25 cellular contexts compared by ENCODE assay signal in the genomic region with DNA sequence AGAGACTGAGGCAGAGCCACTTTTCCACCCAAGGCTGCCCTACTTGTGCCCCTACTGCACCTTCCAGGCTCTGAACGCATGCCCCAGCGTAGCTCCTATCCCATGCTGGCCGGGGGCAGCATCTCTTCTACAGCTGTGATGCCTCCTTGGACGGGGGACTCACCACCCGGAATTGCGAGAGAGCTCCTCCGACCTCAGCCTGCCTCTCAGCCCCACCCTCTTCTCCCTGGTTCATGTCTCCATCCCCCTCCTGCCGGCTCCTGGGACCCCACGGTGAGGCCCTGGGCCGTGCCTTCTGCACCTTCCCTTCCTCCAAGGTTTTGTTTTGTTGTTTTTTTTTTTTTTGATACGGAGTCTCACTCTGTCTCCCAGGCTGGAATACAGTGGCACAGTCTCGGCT.
"Had no signal": no experiment of that assay in that cellular context is flagged by ENCODE, and none has a peak within 500 bp of the region (broad histone marks: within the 10 kb centered on the region; RNA-seq: fewer than 3 reads in every experiment).

No MANE protein-coding gene starts in this region.

- H3K4me3 Mint-ChIP-seq: activated B cell treated with CpG ODN at 0.5 μM for 24 hours; activated CD4-positive, alpha-beta memory T cell treated with anti-CD3 and anti-CD28 coated beads for 36 hours; activated CD4-positive, alpha-beta T cell treated with anti-CD3 and anti-CD28 coated beads, Interleukin-2, amount 10 ng/mL, durations not matched to agents 7 days and 5 days; activated naive CD8-positive, alpha-beta T cell treated with anti-CD3 and anti-CD28 coated beads, Interleukin-2, amount 50 U/mL, for 24 hours; activated T-cell treated with anti-CD3 and anti-CD28 coated beads, Interleukin-2, amount 50 U/mL, for 4 hours; brain; T-helper 17 cell had no signal

- H3K27ac ChIP-seq: KMS-11 had no signal

- H3K27me3 Mint-ChIP-seq: activated CD4-positive, alpha-beta T cell treated with anti-CD3 and anti-CD28 coated beads, Interleukin-2, amount 10 ng/mL, durations not matched to agents 7 days and 5 days; brain had no signal

- H3K27ac Mint-ChIP-seq: activated B cell treated with CpG ODN at 0.5 μM for 24 hours; activated CD4-positive, alpha-beta memory T cell treated with anti-CD3 and anti-CD28 coated beads for 36 hours; activated CD4-positive, alpha-beta T cell treated with anti-CD3 and anti-CD28 coated beads, Interleukin-2, amount 10 ng/mL, durations not matched to agents 7 days and 5 days; activated naive CD4-positive, alpha-beta T cell treated with anti-CD3 and anti-CD28 coated beads, Interleukin-2, amount 50 U/mL, for 72 hours; activated naive CD8-positive, alpha-beta T cell treated with anti-CD3 and anti-CD28 coated beads, Interleukin-2, amount 50 U/mL, for 24 hours; T-helper 17 cell had no signal

- H3K9ac ChIP-seq: KMS-11 had no signal

- FAIRE-seq: astrocyte, RCC 7860, TTC549 had no signal

- DNase-seq: activated B cell treated with CpG ODN at 0.5 μM for 24 hours; activated CD4-positive, alpha-beta memory T cell treated with anti-CD3 and anti-CD28 coated beads for 36 hours; activated CD4-positive, alpha-beta T cell treated with anti-CD3 and anti-CD28 coated beads for 1 hour; activated CD4-positive, alpha-beta T cell treated with anti-CD3 and anti-CD28 coated beads, Interleukin-2, amount 10 ng/mL, durations not matched to agents 7 days and 5 days; activated CD8-positive, alpha-beta memory T cell treated with anti-CD3 and anti-CD28 coated beads for 24 hours; activated effector memory CD4-positive, alpha-beta T cell treated with anti-CD3 and anti-CD28 coated beads, Interleukin-2, amount 50 U/mL, for 16 hours; activated naive CD4-positive, alpha-beta T cell treated with Interleukin-2 at 50 U/mL for 16 hours; activated naive CD8-positive, alpha-beta T cell treated with anti-CD3 and anti-CD28 coated beads, Interleukin-2, amount 50 U/mL, for 24 hours; activated T-cell treated with anti-CD3 and anti-CD28 coated beads, Interleukin-2, amount 50 U/mL, for 4 hours; amniotic stem cell; NCI-H1092; NCI-H1417 treated with DMSO at 0.1 percent for 48 hours; NCI-H1694; NCI-H2029; NCI-H510A treated with DMSO at 0.1 percent for 48 hours; PC-3; SIG-M5; T-helper 17 cell; T1000 had no signal

- H3K9me3 Mint-ChIP-seq: activated CD4-positive, alpha-beta memory T cell treated with anti-CD3 and anti-CD28 coated beads for 36 hours; activated CD4-positive, alpha-beta T cell treated with anti-CD3 and anti-CD28 coated beads, Interleukin-2, amount 10 ng/mL, durations not matched to agents 7 days and 5 days; activated naive CD4-positive, alpha-beta T cell treated with anti-CD3 and anti-CD28 coated beads, Interleukin-2, amount 50 U/mL, for 72 hours; activated naive CD8-positive, alpha-beta T cell treated with anti-CD3 and anti-CD28 coated beads, Interleukin-2, amount 50 U/mL, for 24 hours; activated T-cell treated with anti-CD3 and anti-CD28 coated beads, Interleukin-2, amount 50 U/mL, for 4 hours had no signal

- ATAC-seq: activated naive CD4-positive, alpha-beta T cell treated with anti-CD3 and anti-CD28 coated beads, Interleukin-2, amount 50 U/mL, for 72 hours; activated naive CD8-positive, alpha-beta T cell treated with anti-CD3 and anti-CD28 coated beads, Interleukin-2, amount 50 U/mL, for 24 hours; activated T-cell treated with anti-CD3 and anti-CD28 coated beads, Interleukin-2, amount 50 U/mL, for 4 hours; PC-3; T-helper 17 cell had no signal

- H3K36me3 Mint-ChIP-seq: activated CD4-positive, alpha-beta memory T cell treated with anti-CD3 and anti-CD28 coated beads for 36 hours; activated naive CD4-positive, alpha-beta T cell treated with anti-CD3 and anti-CD28 coated beads, Interleukin-2, amount 50 U/mL, for 72 hours; brain had no signal

- H3K4me1 Mint-ChIP-seq: activated B cell treated with CpG ODN at 0.5 μM for 24 hours; activated CD4-positive, alpha-beta T cell treated with anti-CD3 and anti-CD28 coated beads, Interleukin-2, amount 10 ng/mL, durations not matched to agents 7 days and 5 days; activated naive CD8-positive, alpha-beta T cell treated with anti-CD3 and anti-CD28 coated beads, Interleukin-2, amount 50 U/mL, for 24 hours had no signal

- H3K4me2 ChIP-seq: KMS-11 had no signal
